In the genomic region with DNA sequence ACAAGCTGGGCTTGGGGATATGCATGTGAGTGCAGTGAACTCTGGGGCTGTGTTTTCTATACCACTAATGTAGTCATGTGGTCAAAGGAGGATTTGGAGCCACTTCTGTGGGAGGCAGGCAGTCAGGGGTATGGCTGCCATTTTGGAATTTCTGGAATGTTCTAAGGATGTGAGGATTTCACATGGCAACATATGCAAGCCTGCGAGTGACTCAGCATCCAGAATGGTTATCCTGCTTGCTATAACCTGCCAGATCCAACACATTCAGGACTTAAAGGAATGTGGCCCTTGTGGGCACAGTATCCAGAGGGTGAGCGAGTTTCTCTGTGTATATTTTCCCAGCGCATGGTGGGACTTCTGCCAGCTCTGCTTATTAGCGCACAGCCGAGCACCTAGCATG, we compare ENCODE assay signal across 15 cellular contexts.
DNase-seq lines count a peak whose midpoint lies in the region; ATAC-seq and TF ChIP-seq lines count a peak whose summit lies in the region.
"Had no signal": no experiment of that assay in that cellular context is flagged by ENCODE, and none has a peak within 500 bp of the region (broad histone marks: within the 10 kb centered on the region; RNA-seq: fewer than 3 reads in every experiment).

No MANE protein-coding gene starts in this region.

- H3K27me3 Mint-ChIP-seq in endodermal cell (ENCODE audit: insufficient read depth): no peaks in the 10 kb centered on the region
- no peaks in the 10 kb centered on the region for H3K27me3 Mint-ChIP-seq in activated naive CD8-positive, alpha-beta T cell treated with anti-CD3 and anti-CD28 coated beads, Interleukin-2, amount 50 U/mL, for 24 hours
- H3K27me3 Mint-ChIP-seq: stimulated activated naive CD8-positive, alpha-beta T cell treated with anti-CD3 and anti-CD28 coated beads, Interleukin-15, amount 100 ng/mL, for 72 hours had no signal

- H3K4me3 ChIP-seq in MG63: no peak overlapping the region
- H3K4me3 ChIP-seq in endodermal cell (ENCODE audit: low read length): no peak overlapping the region
- H3K4me3 ChIP-seq: SK-N-MC had no signal

- ATAC-seq in HG03045 (IDR thresholded peaks at IDR 0.05; ENCODE audit: unreplicated experiment): no peak
- ATAC-seq in activated naive CD8-positive, alpha-beta T cell treated with anti-CD3 and anti-CD28 coated beads, Interleukin-2, amount 50 U/mL, for 24 hours: no peak
- ATAC-seq: activated CD4-positive, CD25-positive, alpha-beta regulatory T cell treated with anti-CD3 and anti-CD28 coated beads, Interleukin-2, amount 50 U/mL, for 24 hours; activated T-cell treated with anti-CD3 and anti-CD28 coated beads, Interleukin-2, amount 50 U/mL, for 72 hours; stimulated activated naive CD8-positive, alpha-beta T cell treated with anti-CD3 and anti-CD28 coated beads, Interleukin-15, amount 100 ng/mL, for 72 hours had no signal

- peaks cover 16% of the 10 kb centered on the region for H3K4me1 Mint-ChIP-seq in endodermal cell
- H3K4me1 Mint-ChIP-seq in activated naive CD8-positive, alpha-beta T cell treated with anti-CD3 and anti-CD28 coated beads, Interleukin-2, amount 50 U/mL, for 24 hours: peaks cover 27% of the 10 kb centered on the region

- in situ Hi-C loops in Caki2 (cut with HindIII; ENCODE audit: low pct_unique_long_range_greater_than_20kb, low sequenced_read_pairs): no loop called here

- no peaks in the 10 kb centered on the region for H3K4me1 ChIP-seq in endodermal cell (ENCODE audit: control insufficient read depth, insufficient read depth, low read length)

- no peak overlapping the region for H3K9ac ChIP-seq in endodermal cell (ENCODE audit: extremely low read depth, low read length, poor library complexity, severe bottlenecking)

- H3K27me3 ChIP-seq in MG63 (no peaks in the 10 kb centered on the region), endodermal cell (ENCODE audit: control insufficient read depth, insufficient read depth, low read length, poor library complexity, severe bottlenecking) (no peaks in the 10 kb centered on the region)

- DNase-seq in Caki2 (ENCODE audit: low read depth): peak; percentile 48
- peak; percentile 53 for DNase-seq in MG63
- peak; percentile 84 for DNase-seq in endodermal cell
- DNase-seq in kidney glomerular epithelial cell (lab: John Stamatoyannopoulos, UW): peak; percentile 53
- no peak for DNase-seq in activated naive CD8-positive, alpha-beta T cell treated with anti-CD3 and anti-CD28 coated beads, Interleukin-2, amount 50 U/mL, for 24 hours
- DNase-seq in activated CD4-positive, alpha-beta T cell treated with anti-CD3 and anti-CD28 coated beads for 4 hours: no peak
- DNase-seq in CD1c-positive myeloid dendritic cell (ENCODE audit: extremely low spot score): no peak
- DNase-seq: activated T-cell treated with anti-CD3 and anti-CD28 coated beads, Interleukin-2, amount 50 U/mL, for 72 hours; NCI-H526 treated with DMSO at 0.1 percent for 48 hours; stimulated activated CD4-positive, alpha-beta T cell treated with anti-CD3 and anti-CD28 coated beads, Interleukin-4, amount 100 ng/mL, for 1 hour; stimulated activated naive CD8-positive, alpha-beta T cell treated with anti-CD3 and anti-CD28 coated beads, Interleukin-15, amount 100 ng/mL, for 72 hours had no signal

- H3K27ac ChIP-seq in endodermal cell (ENCODE audit: low read depth, low read length): no peak overlapping the region
- H3K27ac ChIP-seq: C4-2B, SK-N-MC had no signal

- peak overlapping the region; percentile 52 for H3K27ac Mint-ChIP-seq in endodermal cell
- H3K27ac Mint-ChIP-seq in activated naive CD8-positive, alpha-beta T cell treated with anti-CD3 and anti-CD28 coated beads, Interleukin-2, amount 50 U/mL, for 24 hours: no peak overlapping the region
- H3K27ac Mint-ChIP-seq: activated T-cell treated with anti-CD3 and anti-CD28 coated beads, Interleukin-2, amount 50 U/mL, for 72 hours; stimulated activated naive CD8-positive, alpha-beta T cell treated with anti-CD3 and anti-CD28 coated beads, Interleukin-15, amount 100 ng/mL, for 72 hours had no signal

- H3K9me3 Mint-ChIP-seq in endodermal cell: no peaks in the 10 kb centered on the region
- no peaks in the 10 kb centered on the region for H3K9me3 Mint-ChIP-seq in activated naive CD8-positive, alpha-beta T cell treated with anti-CD3 and anti-CD28 coated beads, Interleukin-2, amount 50 U/mL, for 24 hours
- H3K9me3 Mint-ChIP-seq: activated T-cell treated with anti-CD3 and anti-CD28 coated beads, Interleukin-2, amount 50 U/mL, for 72 hours; stimulated activated naive CD8-positive, alpha-beta T cell treated with anti-CD3 and anti-CD28 coated beads, Interleukin-15, amount 100 ng/mL, for 72 hours had no signal

- no peak for TF ChIP-seq CTCF in endodermal cell (conservative IDR thresholded peaks at IDR 0.05)

- no peak overlapping the region for H3K4me3 Mint-ChIP-seq in endodermal cell
- H3K4me3 Mint-ChIP-seq in activated naive CD8-positive, alpha-beta T cell treated with anti-CD3 and anti-CD28 coated beads, Interleukin-2, amount 50 U/mL, for 24 hours: no peak overlapping the region
- H3K4me3 Mint-ChIP-seq: activated T-cell treated with anti-CD3 and anti-CD28 coated beads, Interleukin-2, amount 50 U/mL, for 72 hours; stimulated activated naive CD8-positive, alpha-beta T cell treated with anti-CD3 and anti-CD28 coated beads, Interleukin-15, amount 100 ng/mL, for 72 hours had no signal

- no peaks in the 10 kb centered on the region for H3K36me3 ChIP-seq in MG63
- no peaks in the 10 kb centered on the region for H3K36me3 ChIP-seq in endodermal cell (ENCODE audit: control insufficient read depth, insufficient read depth, low read length)

- H3K36me3 Mint-ChIP-seq in endodermal cell (ENCODE audit: low read depth): no peaks in the 10 kb centered on the region
- H3K36me3 Mint-ChIP-seq in activated naive CD8-positive, alpha-beta T cell treated with anti-CD3 and anti-CD28 coated beads, Interleukin-2, amount 50 U/mL, for 24 hours (ENCODE audit: low read depth): no peaks in the 10 kb centered on the region

- H3K9me3 ChIP-seq in MG63: no peaks in the 10 kb centered on the region
- no peaks in the 10 kb centered on the region for H3K9me3 ChIP-seq in endodermal cell (ENCODE audit: control insufficient read depth, low read length)

- 92 to 100% methylated on average over 1 to 5 of the region's 5 CpGs for WGBS in endodermal cell (ENCODE audit: insufficient coverage in 1 of 2, insufficient read length in 1 of 2), 2 experiments

Comparison
In these comparisons a context has a peak if more than half of its experiments do, and no peak if none do; other contexts are left out.
1. DNase-seq: peak in Caki2 (single experiment), MG63 (single experiment), endodermal cell (single experiment) and kidney glomerular epithelial cell (single experiment); none in activated naive CD8-positive, alpha-beta T cell treated with anti-CD3 and anti-CD28 coated beads, Interleukin-2, amount 50 U/mL, for 24 hours (single experiment), activated CD4-positive, alpha-beta T cell treated with anti-CD3 and anti-CD28 coated beads for 4 hours (0 of 2) and CD1c-positive myeloid dendritic cell (single experiment).